ENCODE assay signal across 8 cellular contexts in the genomic region with DNA sequence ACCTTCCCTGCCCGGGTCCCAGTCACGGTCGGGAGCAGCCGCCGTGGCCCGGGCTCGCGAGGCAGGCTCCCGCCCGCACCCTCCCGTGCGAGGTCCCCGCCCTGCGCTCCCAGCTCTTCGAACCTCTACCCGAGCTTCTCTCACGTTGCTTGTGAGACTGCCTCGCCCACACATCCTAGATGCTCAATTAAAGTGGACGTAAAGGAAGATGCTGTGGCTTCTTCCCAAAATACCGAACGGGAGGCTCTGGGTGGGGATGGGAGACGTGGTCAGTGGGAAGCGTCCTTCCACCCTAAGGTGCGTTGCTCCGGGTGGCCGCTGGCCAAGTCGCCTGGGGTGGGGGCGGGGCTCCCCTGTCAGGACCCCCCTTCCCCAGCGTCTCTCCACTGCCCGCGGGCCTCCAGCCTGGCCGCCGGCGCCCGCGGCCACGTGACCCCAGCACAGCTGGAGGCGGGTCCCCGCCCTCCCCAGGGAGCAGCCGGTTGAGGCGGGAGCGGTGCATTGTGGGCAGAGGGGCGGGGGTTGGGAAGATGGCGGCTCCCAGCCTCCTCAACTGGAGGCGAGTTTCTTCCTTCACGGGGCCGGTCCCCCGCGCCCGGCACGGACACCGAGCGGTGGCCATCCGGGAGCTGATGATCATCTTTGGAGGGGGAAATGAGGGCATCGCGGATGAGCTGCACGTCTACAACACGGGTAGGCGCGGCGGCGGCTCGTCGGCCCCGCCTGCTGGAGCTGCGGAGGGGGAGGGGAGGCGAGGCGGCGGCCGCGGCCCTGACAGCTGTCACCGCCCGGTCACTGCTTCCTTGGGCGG. TPM values are rescaled to one million over a fixed set of nuclear protein-coding genes. Genes with fewer than 3 reads are reported as not detected.
DNase-seq lines count a peak whose midpoint lies in the region; ATAC-seq and TF ChIP-seq lines count a peak whose summit lies in the region.

A gene (plus strand): TSS at position 501 of the 811 bp plus-strand sequence. CDS start 30 bp downstream, at position 531.

- TF ChIP-seq CTCF in C4-2B (conservative IDR thresholded peaks at IDR 0.05) (no peak), lung (IDR thresholded peaks at IDR 0.05; ENCODE audit: control extremely low read depth, extremely low read depth) (no peak)

- peak within 1 kb of the TSS; percentile 86 for H3K27ac ChIP-seq in C4-2B
- peak within 1 kb of the TSS; percentile 67 to 89 for H3K27ac ChIP-seq in lung (ENCODE audit: low read depth in 1 of 2, low read length in 1 of 2)

- peaks cover 3 to 5% of the 10 kb centered on the region in 2 donors for H3K4me1 ChIP-seq in lung (ENCODE audit: control insufficient read depth in 2 of 2, insufficient read depth in 2 of 2, low read length in 2 of 2)

- H3K27me3 ChIP-seq in lung (ENCODE audit: control insufficient read depth, insufficient read depth) = no peaks in the 10 kb centered on the region

- peak within 1 kb of the TSS; percentile 83 for H3K4me3 ChIP-seq in lung

- WGBS in lung, 2 donors = 0 to 1% methylated on average over 58 to 74 of the region's 74 CpGs

- ATAC-seq in GM19351 (IDR thresholded peaks at IDR 0.05; ENCODE audit: unreplicated experiment) = peak; percentile 83
- peak; percentile 77 for ATAC-seq in HG03520 (IDR thresholded peaks at IDR 0.05; ENCODE audit: unreplicated experiment)
- peak; percentile 100 for ATAC-seq in lung (ENCODE audit: insufficient read depth, low FRiP score)

- DNase-seq in NCI-H69 (lab: John Stamatoyannopoulos, UW) (peak; percentile 96), ecto neural progenitor cell (ENCODE audit: low spot score) (peak; percentile 96), lung (ENCODE audit: low spot score) (peak; percentile 91)
- peak; percentile 89 to 92 for DNase-seq in activated CD4-positive, alpha-beta T cell treated with anti-CD3 and anti-CD28 coated beads, Interleukin-2, amount 50 U/mL, for 48 hours
- peak; percentile 83 to 89 (median 83) for DNase-seq in stimulated activated CD4-positive, alpha-beta T cell treated with anti-CD3 and anti-CD28 coated beads, TNF-alpha, amount 100 ng/mL, for 24 hours (ENCODE audit: low read depth in 3 of 3)

- no peaks in the 10 kb centered on the region for H3K9me3 ChIP-seq in lung (ENCODE audit: control insufficient read depth in 2 of 2, insufficient read depth in 1 of 2, low read length in 1 of 2)

- H3K36me3 ChIP-seq in lung (ENCODE audit: control insufficient read depth in 2 of 2, insufficient read depth in 2 of 2, low read length in 2 of 2) = peaks cover 5 to 6% of the 10 kb centered on the region in 2 donors

RNA-seq across cellular contexts. Expression of the gene that starts here (rescaled TPM):
- total RNA-seq in lung = 10 to 100 TPM; 14.4 to 30.5 TPM
- 1 to 10 TPM; 5.8 to 7.1 TPM for polyA plus RNA-seq in lung

Comparison
In these comparisons a context has a peak if more than half of its experiments do, and no peak if none do; other contexts are left out.
1. Peak in every context shown above with its lines: DNase-seq, ATAC-seq, H3K4me3 ChIP-seq and H3K27ac ChIP-seq.